ENCODE assay signal across 9 cellular contexts in the genomic region with DNA sequence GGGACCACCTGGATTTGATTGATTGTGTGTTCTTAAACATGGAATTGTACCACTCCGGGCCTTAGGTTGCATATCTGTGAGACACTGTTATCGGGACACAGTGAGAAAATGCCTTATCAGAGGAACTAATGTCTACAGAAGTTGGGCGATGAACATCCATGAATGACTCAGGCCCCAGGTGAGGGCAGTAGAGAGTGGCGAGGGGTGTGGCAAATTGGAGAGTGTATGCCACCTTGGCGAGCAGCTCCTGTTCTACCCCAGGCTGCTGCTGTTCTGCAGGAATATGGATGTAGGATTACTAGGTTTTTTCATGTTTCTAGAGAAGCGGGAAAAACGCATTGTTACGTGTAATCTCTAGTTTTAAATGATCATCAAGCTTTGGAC. TPM values are rescaled to one million over a fixed set of nuclear protein-coding genes. Genes with fewer than 3 reads are reported as not detected.
DNase-seq lines count a peak whose midpoint lies in the region; FAIRE-seq and TF ChIP-seq lines count a peak whose summit lies in the region.
"Had no signal": no experiment of that assay in that cellular context is flagged by ENCODE, and none has a peak within 500 bp of the region (broad histone marks: within the 10 kb centered on the region; RNA-seq: fewer than 3 reads in every experiment).

No MANE protein-coding gene starts in this region.

- no peak overlapping the region for H3K18ac ChIP-seq in H1 (ENCODE audit: extremely low read depth, low read length)

- no peaks in the 10 kb centered on the region for H3K23me2 ChIP-seq in H1 (ENCODE audit: low read depth, low read length)

- H2AK5ac ChIP-seq in H1 (ENCODE audit: low read depth, low read length) = no peak overlapping the region

- no peak overlapping the region for H3K56ac ChIP-seq in H1 (replicated peaks; ENCODE audit: insufficient read length, low read depth, low read length)

- no peaks in the 10 kb centered on the region for H3K79me2 ChIP-seq in Karpas-422 (ENCODE audit: low read length)
- H3K79me2 ChIP-seq in H1 (ENCODE audit: control insufficient read depth in 1 of 2, insufficient read depth in 2 of 2, low read length in 2 of 2) = no peaks in the 10 kb centered on the region

- H2BK5ac ChIP-seq in H1 (ENCODE audit: low read depth, low read length) = no peak overlapping the region

- TF ChIP-seq EP300 in H1 (IDR thresholded peaks at IDR 0.05; ENCODE audit: borderline replicate concordance in 1 of 2, low read depth in 2 of 2, low read length in 2 of 2) = no peak

- TF ChIP-seq POLR2A in H1 (IDR thresholded peaks at IDR 0.05; ENCODE audit: control extremely low read depth in 1 of 2, low read depth in 2 of 2, low read length in 2 of 2) = no peak

- TF ChIP-seq CTCF in GM13976 (IDR thresholded peaks at IDR 0.05; ENCODE audit: borderline replicate concordance, control extremely low read depth, extremely low read depth, insufficient read depth, missing control alignments) = peak; percentile 29
- peak in 2 of 3 experiments; percentile 44 to 47; a peak in 2 of 4 replicates for TF ChIP-seq CTCF in H1 (IDR thresholded peaks at IDR 0.05; ENCODE audit: control extremely low read depth in 1 of 3, insufficient read depth in 1 of 3, low read depth in 1 of 3, low read length in 3 of 3)

- no peak overlapping the region for H4K5ac ChIP-seq in H1 (ENCODE audit: insufficient read length, low read depth, low read length)

- H2AFZ ChIP-seq in Karpas-422 (ENCODE audit: low read length) = peak overlapping the region; percentile 44
- no peak overlapping the region for H2AFZ ChIP-seq in H1 (ENCODE audit: low read length)

- H3K9ac ChIP-seq in Karpas-422 (ENCODE audit: low read length) = peak overlapping the region; percentile 77
- H3K9ac ChIP-seq in H1 (replicated peaks in 1 of 4; ENCODE audit: extremely low read depth in 1 of 4, low read depth in 3 of 4, low read length in 3 of 4) = no peak overlapping the region

- no peak overlapping the region for H4K8ac ChIP-seq in H1 (ENCODE audit: extremely low read depth, insufficient read depth, low read length)

- no peak overlapping the region for H3K14ac ChIP-seq in H1 (ENCODE audit: insufficient read length)

- no peaks in the 10 kb centered on the region for H3K27me3 ChIP-seq in Karpas-422 (ENCODE audit: low read length)
- no peaks in the 10 kb centered on the region for H3K27me3 ChIP-seq in H1 (replicated peaks in 1 of 4; ENCODE audit: control insufficient read depth in 3 of 4, extremely low read depth in 1 of 4, insufficient read depth in 3 of 4, low read length in 3 of 4)
- H3K27me3 ChIP-seq: upper lobe of left lung had no signal

- H2BK15ac ChIP-seq in H1 (ENCODE audit: low read length) = no peak overlapping the region

- H2BK120ac ChIP-seq in H1 (replicated peaks; ENCODE audit: low read depth, low read length) = no peak overlapping the region

- H3K9me3 ChIP-seq in Karpas-422 (ENCODE audit: low read length) (no peaks in the 10 kb centered on the region), H1 (ENCODE audit: insufficient read depth in 2 of 2, low read depth in 1 of 2, low read length in 1 of 2) (no peaks in the 10 kb centered on the region)
- H3K9me3 ChIP-seq: upper lobe of left lung had no signal

- peak in 1 of 2 experiments; percentile 29; a peak in 1 of 4 replicates for TF ChIP-seq RAD21 in H1 (IDR thresholded peaks at IDR 0.05 in 1 of 2, conservative IDR thresholded peaks at IDR 0.05 in 1 of 2; ENCODE audit: low read depth in 2 of 2, low read length in 2 of 2)

- in situ Hi-C loops in GM13976 (cut with MboI; ENCODE audit: low sequenced_read_pairs, unreplicated experiment) = no loop called here

- no peak overlapping the region for H3K23ac ChIP-seq in H1 (ENCODE audit: insufficient read length)

- no peak overlapping the region for H2BK12ac ChIP-seq in H1 (ENCODE audit: low read depth, low read length)

- H3K4me2 ChIP-seq in Karpas-422 (ENCODE audit: low read depth, low read length, poor library complexity, severe bottlenecking) (peak overlapping the region; percentile 92), H1 (ENCODE audit: insufficient read depth in 1 of 2, low read depth in 2 of 2, low read length in 2 of 2) (no peak overlapping the region)

- POLR2A ChIA-PET in H1 (lab: Charles Lee; ENCODE audit: partially characterized antibody) = interaction anchor here (0.7 kb wide), 1 partner anchor 268 kb away, joined by 3 read pairs; no protein-coding TSS in a partner anchor

- H3K27ac ChIP-seq in Karpas-422 (ENCODE audit: low read length) (peak overlapping the region; percentile 99), H1 (ENCODE audit: low read depth, low read length) (no peak overlapping the region)
- H3K27ac ChIP-seq: upper lobe of left lung had no signal

- H3K4me3 ChIP-seq in Karpas-422 (ENCODE audit: low read length) (peak overlapping the region; percentile 68), H1 (ENCODE audit: extremely low read depth in 1 of 4, insufficient read depth in 2 of 4, low read depth in 3 of 4, low read length in 4 of 4) (no peak overlapping the region)
- H3K4me3 ChIP-seq: upper lobe of left lung had no signal

- DNase-seq in NCI-H2107 treated with DMSO at 0.1 percent for 48 hours (lab: John Stamatoyannopoulos, UW; ENCODE audit: unreplicated experiment) (peak; percentile 34), NCI-H2107 (lab: John Stamatoyannopoulos, UW) (no peak), GM13976 (ENCODE audit: low spot score) (no peak), Karpas-422 (peak; percentile 75), H1 (ENCODE audit: low read depth in 1 of 2, low spot score in 2 of 2) (no peak), NCI-H1694 treated with DMSO at 0.1 percent for 48 hours (lab: John Stamatoyannopoulos, UW) (no peak), amygdala (lab: John Stamatoyannopoulos, UW) (no peak)
- no peak for DNase-seq in NK-92 treated with Interleukin-12 subunit alpha and Interleukin-12 subunit beta, amount 100 ng/mL, for 24 hours (lab: John Stamatoyannopoulos, UW)
- DNase-seq: upper lobe of left lung had no signal

- WGBS in H1 (ENCODE audit: extremely low coverage in 1 of 2, insufficient coverage in 1 of 2, insufficient read length in 1 of 2, insufficient replicate concordance in 2 of 2, low coverage in 1 of 2, low lambda C conversion rate in 2 of 2, missing lambda C conversion rate in 1 of 2), 2 experiments = 91% methylated on average over 8 of the region's 8 CpGs; no CpG with 5 or more reads in 1 of the 2 experiments

- H3K79me1 ChIP-seq in H1 (ENCODE audit: low read depth, low read length) = no peaks in the 10 kb centered on the region

- H3K4ac ChIP-seq in H1 (replicated peaks; ENCODE audit: insufficient read length, low read depth, low read length) = no peak overlapping the region

- H3K36me3 ChIP-seq in Karpas-422 (ENCODE audit: insufficient read depth, low read length) (no peaks in the 10 kb centered on the region), H1 (ENCODE audit: control insufficient read depth in 2 of 4, insufficient read depth in 4 of 4, low read length in 3 of 4) (no peaks in the 10 kb centered on the region; a peak in 1 of 8 replicates)

- no peaks in the 10 kb centered on the region for H3K9me2 ChIP-seq in Karpas-422 (replicated peaks; ENCODE audit: insufficient read depth, low read length)

- CTCF ChIA-PET in H1 (lab: Charles Lee; ENCODE audit: partially characterized antibody) = interaction anchor here (0.5 to 6.2 kb wide), 26 partner anchors 13 to 404 kb away, joined by 3 to 67 read pairs (median 4); no protein-coding TSS in a partner anchor

- H4K91ac ChIP-seq in H1 (replicated peaks; ENCODE audit: insufficient read length, low read length) = no peak overlapping the region

- no peak overlapping the region for H2BK20ac ChIP-seq in H1 (ENCODE audit: low read length)

- no peaks in the 10 kb centered on the region for H4K20me1 ChIP-seq in Karpas-422 (ENCODE audit: insufficient read depth, low read depth, low read length)
- peaks cover under 1 to 4% of the 10 kb centered on the region in 2 experiments for H4K20me1 ChIP-seq in H1 (replicated peaks in 1 of 2; ENCODE audit: control insufficient read depth in 1 of 2, insufficient read depth in 2 of 2, low read length in 2 of 2)

- H3K4me1 ChIP-seq in Karpas-422 (ENCODE audit: low read length) (peaks cover 71% of the 10 kb centered on the region), H1 (replicated peaks in 1 of 4; ENCODE audit: control insufficient read depth in 3 of 4, insufficient read depth in 4 of 4, low read length in 3 of 4) (no peaks in the 10 kb centered on the region)

- no peak for FAIRE-seq in H1 (lab: Jason Lieb, UNC)

TF ChIP-seq in H1, 55 proteins besides CTCF, POLR2A, EP300 and RAD21 (continues in another document):
- TF ChIP-seq HDAC6 (IDR thresholded peaks at IDR 0.05; ENCODE audit: low read depth, low read length) (no peak), BCL11A (IDR thresholded peaks at IDR 0.05; ENCODE audit: low read depth in 2 of 2, low read length in 2 of 2) (no peak), TAF1 (IDR thresholded peaks at IDR 0.05; ENCODE audit: low read depth, low read length) (no peak)

RNA-seq across cellular contexts. Expression of a gene that starts 38.8 kb away (rescaled TPM):
- 14.4 and 17.4 TPM in 2 replicates for total RNA-seq in Karpas-422 (2014; rRNA removed; shearing (Covaris generic); ENCODE audit: low replicate concordance)
- 18.5 and 19.3 TPM in 2 replicates for total RNA-seq in H1 (2021; fragmentation: NEBNext Ultra II Directional; extraction: Animal tissue kit (Norgen Biotek cat#: 25700))
- 7.6 and 10.4 TPM in 2 replicates for polyA plus RNA-seq in H1 (2011; rRNA removed)
- 8.3 TPM for polyA plus RNA-seq in H1 (2011; cell fraction: cytosol; rRNA removed)
- 15.4 TPM for polyA plus RNA-seq in H1 (2011; cell fraction: nucleus; rRNA removed)
- 11.0 to 13.8 TPM (median 12.7 TPM) in 4 replicates for polyA plus RNA-seq in H1 (2012, experiment 1 of 2)
- polyA plus RNA-seq in H1 (2012, experiment 2 of 2) = 5.8 TPM
- polyA plus RNA-seq in H1 (2013, experiment 1 of 2) = 6.8 TPM
- polyA plus RNA-seq in H1 (2013, experiment 2 of 2) = 7.1 TPM
- 31.9 and 32.4 TPM in 2 replicates for polyA minus RNA-seq in H1 (2011; rRNA and poly(A)+ RNA removed)
- polyA minus RNA-seq in H1 (2011; cell fraction: cytosol; rRNA and poly(A)+ RNA removed) = 16.2 TPM
- polyA minus RNA-seq in H1 (2011; cell fraction: nucleus; rRNA and poly(A)+ RNA removed) = 20.1 TPM

RNA-seq across cellular contexts. Expression of a gene that starts 40.9 kb away (rescaled TPM):
- total RNA-seq in Karpas-422 (2014; rRNA removed; shearing (Covaris generic); ENCODE audit: low replicate concordance) = 40.7 and 59.7 TPM in 2 replicates
- 33.3 and 39.5 TPM in 2 replicates for total RNA-seq in H1 (2021; fragmentation: NEBNext Ultra II Directional; extraction: Animal tissue kit (Norgen Biotek cat#: 25700))
- 47.3 and 84.0 TPM in 2 replicates for polyA plus RNA-seq in H1 (2011; rRNA removed)
- polyA plus RNA-seq in H1 (2011; cell fraction: cytosol; rRNA removed) = 53.5 TPM
- polyA plus RNA-seq in H1 (2011; cell fraction: nucleus; rRNA removed) = 53.7 TPM
- 36.9 to 41.1 TPM (median 38.1 TPM) in 4 replicates for polyA plus RNA-seq in H1 (2012, experiment 1 of 2)
- polyA plus RNA-seq in H1 (2012, experiment 2 of 2) = 46.0 TPM
- polyA plus RNA-seq in H1 (2013, experiment 1 of 2) = 23.3 TPM
- polyA plus RNA-seq in H1 (2013, experiment 2 of 2) = 22.4 TPM
- 28.3 and 41.4 TPM in 2 replicates for polyA minus RNA-seq in H1 (2011; rRNA and poly(A)+ RNA removed)
- 28.3 TPM for polyA minus RNA-seq in H1 (2011; cell fraction: cytosol; rRNA and poly(A)+ RNA removed)
- polyA minus RNA-seq in H1 (2011; cell fraction: nucleus; rRNA and poly(A)+ RNA removed) = 18.6 TPM

Comparison
In these comparisons a context has a peak if more than half of its experiments do, and no peak if none do; other contexts are left out.
1. DNase-seq: peak in NCI-H2107 treated with DMSO at 0.1 percent for 48 hours (single experiment) and Karpas-422 (single experiment); none in NCI-H2107 (single experiment), GM13976 (single experiment), H1 (0 of 2), NK-92 treated with Interleukin-12 subunit alpha and Interleukin-12 subunit beta, amount 100 ng/mL, for 24 hours (single experiment), NCI-H1694 treated with DMSO at 0.1 percent for 48 hours (single experiment) and amygdala (0 of 56).